Comparison of ENCODE assay signal across 11 cellular contexts in the genomic region with DNA sequence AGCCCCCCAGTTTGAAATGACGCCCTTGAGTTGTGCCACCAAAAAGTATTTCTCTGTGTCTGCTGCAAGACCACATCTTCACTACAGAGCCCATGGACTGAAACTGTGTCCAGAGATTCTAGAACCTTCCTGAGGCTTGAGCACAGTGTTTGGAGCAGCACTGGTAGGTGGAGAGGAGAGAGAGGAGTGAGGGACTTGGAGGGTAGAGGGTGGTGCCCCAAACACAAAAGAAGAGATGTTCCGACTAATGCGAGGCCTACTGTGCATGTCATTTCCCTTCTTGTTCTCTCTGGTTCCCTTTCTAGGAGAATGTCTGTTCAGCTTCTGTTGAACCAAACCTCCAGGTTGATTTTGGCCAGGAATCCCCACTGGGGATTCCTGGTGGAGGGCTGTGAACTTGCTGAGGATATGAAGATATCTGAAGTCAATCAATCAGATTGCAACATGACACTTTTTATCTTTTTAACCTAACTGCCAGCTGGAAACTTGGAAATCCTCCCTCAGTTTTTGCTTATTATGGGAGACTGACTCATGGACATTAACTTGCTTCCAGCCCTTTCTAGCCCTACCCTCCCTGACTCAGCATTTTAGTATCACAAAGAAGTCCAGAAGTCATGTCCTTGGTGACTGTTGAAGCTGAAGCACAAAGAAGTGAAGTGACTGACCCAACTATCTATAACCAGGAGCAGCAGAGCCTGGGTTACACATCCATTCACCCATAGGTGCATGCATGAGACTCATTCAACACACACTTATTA.
DNase-seq lines count a peak whose midpoint lies in the region; ATAC-seq and TF ChIP-seq lines count a peak whose summit lies in the region.
"Had no signal": no experiment of that assay in that cellular context is flagged by ENCODE, and none has a peak within 500 bp of the region (broad histone marks: within the 10 kb centered on the region; RNA-seq: fewer than 3 reads in every experiment).

No MANE protein-coding gene starts in this region.

- peak overlapping the region; percentile 52 for H3K27ac ChIP-seq in PC-9
- H3K27ac ChIP-seq: HL-60 had no signal

- BruUV-seq in PC-9 (replicated peaks; lab: Mats Ljungman, UMichigan) = no TSS peak

- no peaks in the 10 kb centered on the region for H4K20me1 ChIP-seq in PC-9 (ENCODE audit: insufficient read depth)

- H3K9me2 ChIP-seq in PC-9 (ENCODE audit: insufficient read depth) = no peaks in the 10 kb centered on the region

- no peaks in the 10 kb centered on the region for H3K27me3 ChIP-seq in PC-9 (ENCODE audit: insufficient read depth, low read depth)

- no peaks in the 10 kb centered on the region for H3K36me3 ChIP-seq in PC-9 (ENCODE audit: low read depth)

- DNase-seq in EH (ENCODE audit: low read depth) (peak; percentile 87), PC-9 (peak in 1 of 2 experiments; percentile 69), omental fat pad (ENCODE audit: low spot score) (no peak), NCI-H526 (lab: John Stamatoyannopoulos, UW) (no peak)
- DNase-seq in activated naive CD8-positive, alpha-beta T cell treated with anti-CD3 and anti-CD28 coated beads for 36 hours = no peak
- DNase-seq: DMS79 treated with DMSO at 0.1 percent for 48 hours, NCI-H2107 had no signal

- H3K27ac Mint-ChIP-seq in activated naive CD8-positive, alpha-beta T cell treated with anti-CD3 and anti-CD28 coated beads for 36 hours = no peak overlapping the region

- no peaks in the 10 kb centered on the region for H3K36me3 Mint-ChIP-seq in activated naive CD8-positive, alpha-beta T cell treated with anti-CD3 and anti-CD28 coated beads for 36 hours

- peak overlapping the region; percentile 50 for H3K4me2 ChIP-seq in PC-9

- H3K4me3 Mint-ChIP-seq in activated naive CD8-positive, alpha-beta T cell treated with anti-CD3 and anti-CD28 coated beads for 36 hours = no peak overlapping the region

- H3K4me1 ChIP-seq in PC-9 (replicated peaks; ENCODE audit: insufficient read depth) = peaks cover 53% of the 10 kb centered on the region

- ATAC-seq in esophagus mucosa = peak; percentile 82
- ATAC-seq in omental fat pad (ENCODE audit: low FRiP score) = peak; percentile 39
- no peak for ATAC-seq in HG03108 (IDR thresholded peaks at IDR 0.05; ENCODE audit: unreplicated experiment)
- ATAC-seq in HG03469 (IDR thresholded peaks at IDR 0.05; ENCODE audit: unreplicated experiment) = no peak

- no peak overlapping the region for H3K4me3 ChIP-seq in PC-9

- H3K9me3 ChIP-seq in PC-9 (ENCODE audit: insufficient read depth, low read depth) = no peaks in the 10 kb centered on the region; the same call in 1 of the 2 replicates

- POLR2A ChIA-PET in PC-9 (lab: Charles Lee; ENCODE audit: unreplicated experiment) = interaction anchor here (0.5 kb wide), 1 partner anchor 154 kb away, joined by 3 read pairs; no protein-coding TSS in a partner anchor

- intact Hi-C loops in PC-9 (cut with micrococcal nuclease; ENCODE audit: unreplicated experiment) = loop anchor here (10.0 kb wide), 1 partner anchor 406 kb away; no protein-coding TSS in a partner anchor

- TF ChIP-seq CTCF in PC-9 (conservative IDR thresholded peaks at IDR 0.05) = no peak
- TF ChIP-seq CTCF in omental fat pad (IDR thresholded peaks at IDR 0.05) = no peak

- no peak overlapping the region for H2AFZ ChIP-seq in PC-9

- peaks cover 3% of the 10 kb centered on the region for H3K9me3 Mint-ChIP-seq in activated naive CD8-positive, alpha-beta T cell treated with anti-CD3 and anti-CD28 coated beads for 36 hours

- H3K4me1 Mint-ChIP-seq in activated naive CD8-positive, alpha-beta T cell treated with anti-CD3 and anti-CD28 coated beads for 36 hours = no peaks in the 10 kb centered on the region

- peaks cover 40% of the 10 kb centered on the region for H3F3A ChIP-seq in PC-9 (ENCODE audit: insufficient read depth, low read depth)

- CTCF ChIA-PET in PC-9 (lab: Charles Lee) = interaction anchor here (0.7 kb wide), 1 partner anchor 32 kb away, joined by 3 read pairs; no protein-coding TSS in a partner anchor

- H3K27me3 Mint-ChIP-seq in activated naive CD8-positive, alpha-beta T cell treated with anti-CD3 and anti-CD28 coated beads for 36 hours = no peaks in the 10 kb centered on the region

- H3K79me2 ChIP-seq in PC-9 (ENCODE audit: low read depth) = no peaks in the 10 kb centered on the region

Comparison
In these comparisons a context has a peak if more than half of its experiments do, and no peak if none do; other contexts are left out.
1. ATAC-seq: peak in esophagus mucosa (single experiment) and omental fat pad (single experiment); none in HG03108 (single experiment) and HG03469 (single experiment).